Comparison of ENCODE assay signal across 8 cellular contexts in genomic region chr11:115170133-115170815, GRCh38.
DNase-seq lines count a peak whose midpoint lies in the region; ATAC-seq and TF ChIP-seq lines count a peak whose summit lies in the region.

No MANE protein-coding gene starts in this region.

- no peaks in the 10 kb centered on the region for H3K9me3 Mint-ChIP-seq in nephron progenitor cell
- no peaks in the 10 kb centered on the region for H3K9me3 Mint-ChIP-seq in T-helper 2 cell treated with Interferon-gamma antibody and Interleukin-4, amounts not matched to agents 5 μg/mL and 100 μg/mL, for 36 hours

- H3K27me3 Mint-ChIP-seq in nephron progenitor cell (ENCODE audit: low read depth, poor library complexity) = peaks cover 5% of the 10 kb centered on the region
- H3K27me3 Mint-ChIP-seq in T-helper 2 cell treated with Interferon-gamma antibody and Interleukin-4, amounts not matched to agents 5 μg/mL and 100 μg/mL, for 36 hours (ENCODE audit: low read depth) = peaks cover 9% of the 10 kb centered on the region

- peaks cover 37% of the 10 kb centered on the region for H3K36me3 Mint-ChIP-seq in nephron progenitor cell (ENCODE audit: low read depth)
- H3K36me3 Mint-ChIP-seq in T-helper 2 cell treated with Interferon-gamma antibody and Interleukin-4, amounts not matched to agents 5 μg/mL and 100 μg/mL, for 36 hours (ENCODE audit: low read depth) = no peaks in the 10 kb centered on the region

- ATAC-seq in GM18511 (IDR thresholded peaks at IDR 0.05; ENCODE audit: unreplicated experiment) = no peak

- no peak overlapping the region for H3K4me3 ChIP-seq in choroid plexus epithelial cell (ENCODE audit: low read depth, low read length)

- no peak overlapping the region for H3K4me3 Mint-ChIP-seq in nephron progenitor cell
- no peak overlapping the region for H3K4me3 Mint-ChIP-seq in T-helper 2 cell treated with Interferon-gamma antibody and Interleukin-4, amounts not matched to agents 5 μg/mL and 100 μg/mL, for 36 hours

- peaks cover 62% of the 10 kb centered on the region for H3K4me1 Mint-ChIP-seq in nephron progenitor cell
- no peaks in the 10 kb centered on the region for H3K4me1 Mint-ChIP-seq in T-helper 2 cell treated with Interferon-gamma antibody and Interleukin-4, amounts not matched to agents 5 μg/mL and 100 μg/mL, for 36 hours (ENCODE audit: low read depth)

- DNase-seq in ACHN (peak; percentile 48), DMS53 (lab: John Stamatoyannopoulos, UW) (peak; percentile 75), NCI-H2171 treated with DMSO at 0.1 percent for 48 hours (lab: John Stamatoyannopoulos, UW) (peak; percentile 50), choroid plexus epithelial cell (ENCODE audit: low read depth) (peak; percentile 68), nephron progenitor cell (peak; percentile 58)
- no peak for DNase-seq in T-helper 2 cell treated with Interferon-gamma antibody and Interleukin-4, amounts not matched to agents 5 μg/mL and 100 μg/mL, for 36 hours (ENCODE audit: low spot score)
- no peak for DNase-seq in central memory CD4-positive, alpha-beta T cell

- no peak overlapping the region for H3K27ac Mint-ChIP-seq in nephron progenitor cell
- no peak overlapping the region for H3K27ac Mint-ChIP-seq in T-helper 2 cell treated with Interferon-gamma antibody and Interleukin-4, amounts not matched to agents 5 μg/mL and 100 μg/mL, for 36 hours

- TF ChIP-seq CTCF in choroid plexus epithelial cell (conservative IDR thresholded peaks at IDR 0.05; ENCODE audit: low read depth, low read length) = peak; percentile 78
- TF ChIP-seq CTCF in nephron progenitor cell (IDR thresholded peaks at IDR 0.05) = peak; percentile 74

- in situ Hi-C loops in ACHN (cut with HindIII; ENCODE audit: low pct_ligation_motif_present, low pct_unique_long_range_greater_than_20kb, low sequenced_read_pairs) = no loop called here

Comparison
In these comparisons a context has a peak if more than half of its experiments do, and no peak if none do; other contexts are left out.
1. DNase-seq: peak in ACHN (single experiment), DMS53 (single experiment), NCI-H2171 treated with DMSO at 0.1 percent for 48 hours (single experiment), choroid plexus epithelial cell (single experiment) and nephron progenitor cell (single experiment); none in T-helper 2 cell treated with Interferon-gamma antibody and Interleukin-4, amounts not matched to agents 5 μg/mL and 100 μg/mL, for 36 hours (single experiment) and central memory CD4-positive, alpha-beta T cell (single experiment).